ENCODE assay signal across 17 cellular contexts in genomic region chr20:43957392-43957791, GRCh38. TPM values are rescaled to one million over a fixed set of nuclear protein-coding genes. Genes with fewer than 3 reads are reported as not detected.
DNase-seq lines count a peak whose midpoint lies in the region; ATAC-seq, FAIRE-seq and TF ChIP-seq lines count a peak whose summit lies in the region.
"Had no signal": no experiment of that assay in that cellular context is flagged by ENCODE, and none has a peak within 500 bp of the region (broad histone marks: within the 10 kb centered on the region; RNA-seq: fewer than 3 reads in every experiment).

No MANE protein-coding gene starts in this region.

- peaks cover 93% of the 10 kb centered on the region for H3K4me1 Mint-ChIP-seq in activated naive CD4-positive, alpha-beta T cell treated with anti-CD3 and anti-CD28 coated beads, Interleukin-2, amount 50 U/mL, for 24 hours
- peaks cover 57 to 96% (median 93%) of the 10 kb centered on the region in 7 donors for H3K4me1 Mint-ChIP-seq in naive thymus-derived CD4-positive, alpha-beta T cell
- H3K4me1 Mint-ChIP-seq in mesothelial cell of epicardium, result peaks cover 6% of the 10 kb centered on the region

- H3K9me2 ChIP-seq in PC-9 (ENCODE audit: insufficient read depth), result no peaks in the 10 kb centered on the region

- H2AFZ ChIP-seq in PC-9 (no peak overlapping the region), HepG2 (ENCODE audit: low read length) (no peak overlapping the region)

- peak overlapping the region; percentile 26 for H3K4me3 Mint-ChIP-seq in activated naive CD4-positive, alpha-beta T cell treated with anti-CD3 and anti-CD28 coated beads, Interleukin-2, amount 50 U/mL, for 24 hours
- peak overlapping the region in 3 of 10 donors; percentile 15 to 74 (median 61) for H3K4me3 Mint-ChIP-seq in naive thymus-derived CD4-positive, alpha-beta T cell
- H3K4me3 Mint-ChIP-seq in mesothelial cell of epicardium, result no peak overlapping the region
- H3K4me3 Mint-ChIP-seq: CD8-positive, alpha-beta T cell had no signal

- H3K27me3 ChIP-seq in PC-9 (ENCODE audit: insufficient read depth, low read depth) (no peaks in the 10 kb centered on the region), HepG2 (ENCODE audit: control insufficient read depth in 1 of 2, insufficient read depth in 2 of 2, low read length in 2 of 2) (peaks cover 0 to 17% of the 10 kb centered on the region in 2 experiments; a peak in 2 of 5 replicates), colonic mucosa (no peaks in the 10 kb centered on the region)
- H3K27me3 ChIP-seq in naive thymus-derived CD4-positive, alpha-beta T cell (ENCODE audit: control insufficient read depth in 2 of 2, insufficient read depth in 2 of 2, low read length in 2 of 2), result peaks cover 0 to 2% of the 10 kb centered on the region in 2 donors
- H3K27me3 ChIP-seq: BLaER1, SJSA1 had no signal

- ATAC-seq in HepG2, result no peak
- no peak for ATAC-seq in naive thymus-derived CD4-positive, alpha-beta T cell
- ATAC-seq: CD8-positive, alpha-beta T cell had no signal

- H3F3A ChIP-seq in PC-9 (ENCODE audit: insufficient read depth, low read depth), result peaks cover 59% of the 10 kb centered on the region

- H3K36me3 ChIP-seq in PC-9 (ENCODE audit: low read depth) (peaks cover 41% of the 10 kb centered on the region), HepG2 (replicated peaks in 1 of 2; ENCODE audit: control insufficient read depth in 1 of 2, insufficient read depth in 2 of 2, low read length in 2 of 2) (no peaks in the 10 kb centered on the region), colonic mucosa (no peaks in the 10 kb centered on the region)
- H3K36me3 ChIP-seq in naive thymus-derived CD4-positive, alpha-beta T cell (ENCODE audit: control insufficient read depth in 2 of 3, insufficient read depth in 3 of 3, low read length in 3 of 3), result no peaks in the 10 kb centered on the region
- H3K36me3 ChIP-seq: BLaER1 had no signal

- in situ Hi-C loops in HepG2 (cut with HindIII; ENCODE audit: extremely low pct_ligation_motif_present, low pct_unique_long_range_greater_than_20kb), result no loop called here

- intact Hi-C loops in PC-9 (cut with micrococcal nuclease; ENCODE audit: unreplicated experiment), result no loop called here
- intact Hi-C loops in HepG2 (cut with micrococcal nuclease; ENCODE audit: unreplicated experiment), result no loop called here
- intact Hi-C loops in colonic mucosa (cut with DNase I), result loop anchor here (10.0 kb wide), 1 partner anchor 213 kb away; no protein-coding TSS in a partner anchor
- intact Hi-C loops in naive thymus-derived CD4-positive, alpha-beta T cell (cut with micrococcal nuclease), result loop anchor here in 1 of 2 donors (5.0 to 10.0 kb wide), 2 partner anchors 75 to 363 kb away; partner anchors contain the start of gene IFT52

- TF ChIP-seq POLR2A in HepG2 (IDR thresholded peaks at IDR 0.05; ENCODE audit: insufficient read depth in 1 of 2, low read depth in 2 of 2, low read length in 2 of 2), result no peak

- DNase-seq in activated naive CD4-positive, alpha-beta T cell (lab: John Stamatoyannopoulos, UW), result no peak
- peak in 1 of 2 experiments; percentile 74 for DNase-seq in PC-9
- DNase-seq in HepG2 (ENCODE audit: low spot score), result no peak
- no peak for DNase-seq in colonic mucosa
- no peak for DNase-seq in naive thymus-derived CD4-positive, alpha-beta T cell
- no peak for DNase-seq in mesothelial cell of epicardium (ENCODE audit: low spot score in 2 of 2, unreplicated experiment in 2 of 2)
- no peak for DNase-seq in hippocampal formation (lab: John Stamatoyannopoulos, UW)
- DNase-seq: Calu3; CD8-positive, alpha-beta T cell; DMS79 treated with DMSO at 0.1 percent for 48 hours; NCI-H1092 treated with DMSO at 0.1 percent for 48 hours; NCI-H146; NCI-H2227 treated with DMSO at 0.1 percent for 48 hours; NCI-H524 had no signal

- no peaks in the 10 kb centered on the region for H3K9me3 Mint-ChIP-seq in activated naive CD4-positive, alpha-beta T cell treated with anti-CD3 and anti-CD28 coated beads, Interleukin-2, amount 50 U/mL, for 24 hours
- H3K9me3 Mint-ChIP-seq in naive thymus-derived CD4-positive, alpha-beta T cell, result peaks cover 0 to 16% (median 4%) of the 10 kb centered on the region in 11 donors
- H3K9me3 Mint-ChIP-seq in mesothelial cell of epicardium, result no peaks in the 10 kb centered on the region

- TF ChIP-seq EP300 in HepG2 (IDR thresholded peaks at IDR 0.05; ENCODE audit: low read depth in 2 of 2, low read length in 2 of 2) (no peak), HepG2 (CRISPR knock-in tag; IDR thresholded peaks at IDR 0.05; ENCODE audit: borderline replicate concordance) (no peak)

- H3K27ac Mint-ChIP-seq in activated naive CD4-positive, alpha-beta T cell treated with anti-CD3 and anti-CD28 coated beads, Interleukin-2, amount 50 U/mL, for 24 hours, result peak overlapping the region; percentile 32
- peak overlapping the region in 4 of 9 donors; percentile 4 to 85 (median 63) for H3K27ac Mint-ChIP-seq in naive thymus-derived CD4-positive, alpha-beta T cell
- H3K27ac Mint-ChIP-seq in mesothelial cell of epicardium, result no peak overlapping the region

- 0 out of 2 replicates have a peak, but pooled peaks cover 8% of the 10 kb centered on the region for H3K9me3 ChIP-seq in PC-9 (ENCODE audit: insufficient read depth, low read depth)
- H3K9me3 ChIP-seq in HepG2 (ENCODE audit: low read length), result peaks cover 11% of the 10 kb centered on the region; the same call in 1 of the 2 replicates
- no peaks in the 10 kb centered on the region for H3K9me3 ChIP-seq in colonic mucosa
- no peaks in the 10 kb centered on the region for H3K9me3 ChIP-seq in naive thymus-derived CD4-positive, alpha-beta T cell (ENCODE audit: control insufficient read depth in 2 of 3, low read length in 3 of 3)
- H3K9me3 ChIP-seq: BLaER1, SJSA1 had no signal

- H3K4me2 ChIP-seq in PC-9, result peak overlapping the region; percentile 62
- H3K4me2 ChIP-seq in HepG2 (ENCODE audit: low read depth, low read length), result no peak overlapping the region

- no peaks in the 10 kb centered on the region for H3K27me3 Mint-ChIP-seq in activated naive CD4-positive, alpha-beta T cell treated with anti-CD3 and anti-CD28 coated beads, Interleukin-2, amount 50 U/mL, for 24 hours
- H3K27me3 Mint-ChIP-seq in naive thymus-derived CD4-positive, alpha-beta T cell, result peaks cover 0 to 45% (median 0%) of the 10 kb centered on the region in 5 donors
- no peaks in the 10 kb centered on the region for H3K27me3 Mint-ChIP-seq in mesothelial cell of epicardium (ENCODE audit: low read depth)

- H3K79me2 ChIP-seq in PC-9 (ENCODE audit: low read depth) (peaks cover 83% of the 10 kb centered on the region), HepG2 (ENCODE audit: insufficient read depth, low read length) (no peaks in the 10 kb centered on the region)

- POLR2A ChIA-PET in PC-9 (lab: Charles Lee; ENCODE audit: unreplicated experiment), result no interaction called here
- POLR2A ChIA-PET in HepG2 (lab: Yijun Ruan, JAX), result no interaction called here
- POLR2A ChIA-PET in naive thymus-derived CD4-positive, alpha-beta T cell (lab: Charles Lee), result interaction anchor here (1.9 kb wide), 1 partner anchor 18 kb away, joined by 5 read pairs; no protein-coding TSS in a partner anchor

- TF ChIP-seq RAD21 in HepG2 (CRISPR knock-in tag; IDR thresholded peaks at IDR 0.05), result no peak

- H3K4me1 ChIP-seq in PC-9 (replicated peaks; ENCODE audit: insufficient read depth), result peaks cover 63% of the 10 kb centered on the region
- H3K4me1 ChIP-seq in HepG2 (ENCODE audit: insufficient read depth, low read length), result peaks cover 26% of the 10 kb centered on the region
- no peaks in the 10 kb centered on the region for H3K4me1 ChIP-seq in colonic mucosa
- H3K4me1 ChIP-seq in naive thymus-derived CD4-positive, alpha-beta T cell (ENCODE audit: control insufficient read depth in 2 of 2, insufficient read depth in 2 of 2, low read length in 2 of 2), result peaks cover 72 to 81% of the 10 kb centered on the region in 2 donors

- 8% methylated on average over 3 of the region's 3 CpGs for WGBS in HepG2 (ENCODE audit: low lambda C conversion rate)

- TF ChIP-seq CTCF in PC-9 (conservative IDR thresholded peaks at IDR 0.05), result no peak
- TF ChIP-seq CTCF in HepG2 (CRISPR knock-in tag; IDR thresholded peaks at IDR 0.05), result no peak
- no peak for TF ChIP-seq CTCF in colonic mucosa (IDR thresholded peaks at IDR 0.05)
- TF ChIP-seq CTCF in mesothelial cell of epicardium (IDR thresholded peaks at IDR 0.05; ENCODE audit: unreplicated experiment), result no peak

- H3K4me3 ChIP-seq in PC-9 (peak overlapping the region; percentile 8; the same call in 1 of the 2 replicates), HepG2 (replicated peaks in 1 of 3; ENCODE audit: insufficient read depth in 1 of 3, low read depth in 2 of 3, low read length in 3 of 3) (no peak overlapping the region), colonic mucosa (no peak overlapping the region)
- H3K4me3 ChIP-seq in naive thymus-derived CD4-positive, alpha-beta T cell (ENCODE audit: low read length), result no peak overlapping the region
- H3K4me3 ChIP-seq: BLaER1, SJSA1 had no signal

- H3K27ac ChIP-seq in PC-9, result peak overlapping the region; percentile 97
- no peak overlapping the region for H3K27ac ChIP-seq in HepG2 (ENCODE audit: extremely low read length, insufficient read depth, low read length)
- H3K27ac ChIP-seq in colonic mucosa, result no peak overlapping the region
- no peak overlapping the region for H3K27ac ChIP-seq in naive thymus-derived CD4-positive, alpha-beta T cell (ENCODE audit: low read depth, low read length)
- H3K27ac ChIP-seq: BLaER1 had no signal

- CTCF ChIA-PET in PC-9 (lab: Charles Lee) (interaction anchor here (0.7 kb wide), 1 partner anchor 418 kb away, joined by 3 read pairs; no protein-coding TSS in a partner anchor), HepG2 (lab: Yijun Ruan, JAX; ENCODE audit: low intra/inter-chr PET ratio, low total read pairs) (no interaction called here)
- CTCF ChIA-PET in naive thymus-derived CD4-positive, alpha-beta T cell (lab: Charles Lee), result no interaction called here

- H4K20me1 ChIP-seq in PC-9 (ENCODE audit: insufficient read depth), result no peaks in the 10 kb centered on the region
- H4K20me1 ChIP-seq in HepG2 (ENCODE audit: insufficient read depth, low read length), result no peaks in the 10 kb centered on the region

- peaks cover 6% of the 10 kb centered on the region for H3K36me3 Mint-ChIP-seq in activated naive CD4-positive, alpha-beta T cell treated with anti-CD3 and anti-CD28 coated beads, Interleukin-2, amount 50 U/mL, for 24 hours
- H3K36me3 Mint-ChIP-seq in naive thymus-derived CD4-positive, alpha-beta T cell, result peaks cover 0 to 29% (median 4%) of the 10 kb centered on the region in 5 donors
- no peaks in the 10 kb centered on the region for H3K36me3 Mint-ChIP-seq in mesothelial cell of epicardium
- H3K36me3 Mint-ChIP-seq: CD8-positive, alpha-beta T cell had no signal

- no TSS peak for BruUV-seq in PC-9 (replicated peaks; lab: Mats Ljungman, UMichigan)
- no TSS peak for BruUV-seq in HepG2 (replicated peaks; lab: Mats Ljungman, UMichigan)

- FAIRE-seq in HepG2 (lab: Jason Lieb, UNC), result no peak

- H3K9ac ChIP-seq in HepG2 (ENCODE audit: insufficient read depth, low read depth, low read length), result no peak overlapping the region
- no peak overlapping the region for H3K9ac ChIP-seq in colonic mucosa (ENCODE audit: low read depth in 2 of 2, low read length in 2 of 2)
- H3K9ac ChIP-seq: BLaER1 had no signal

RNA-seq across cellular contexts. Expression of gene TOX2, which starts 42.7 kb away (rescaled TPM):
- total RNA-seq in PC-9 (2021), result 24.0 and 30.1 TPM in 2 replicates
- not detected in 2 replicates for total RNA-seq in HepG2 (2016; rRNA removed; fragmentation: Illumina TruSeq; extraction: Trizol)
- total RNA-seq in HepG2 (2016; cell fraction: cytosol; rRNA removed; fragmentation: Illumina TruSeq; extraction: Trizol; ENCODE audit: low read depth), result not detected in 2 replicates
- not detected in 2 replicates for total RNA-seq in HepG2 (2016; cell fraction: insoluble cytoplasmic fraction; rRNA removed; fragmentation: Illumina TruSeq; extraction: Trizol)
- not detected in 2 replicates for total RNA-seq in HepG2 (2016; cell fraction: membrane; rRNA removed; fragmentation: Illumina TruSeq; extraction: Trizol)
- not detected in 2 replicates for total RNA-seq in HepG2 (2016; cell fraction: nucleus; rRNA removed; fragmentation: Illumina TruSeq; extraction: Trizol)
- polyA plus RNA-seq in HepG2 (2011; rRNA removed), result not detected in 2 replicates
- not detected in 2 replicates for polyA plus RNA-seq in HepG2 (2011; cell fraction: cytosol; rRNA removed)
- not detected in 2 replicates for polyA plus RNA-seq in HepG2 (2011; cell fraction: nucleus; rRNA removed)
- not detected in 2 replicates for polyA plus RNA-seq in HepG2 (2012)
- polyA plus RNA-seq in HepG2 (2016; cell fraction: cytosol; fragmentation: Illumina TruSeq; extraction: Trizol; ENCODE audit: low read depth), result not detected in 2 replicates
- not detected in 2 replicates for polyA plus RNA-seq in HepG2 (2016; cell fraction: insoluble cytoplasmic fraction; fragmentation: Illumina TruSeq; extraction: Trizol; ENCODE audit: low read depth)
- not detected in 2 replicates for polyA plus RNA-seq in HepG2 (2016; cell fraction: membrane; fragmentation: Illumina TruSeq; extraction: Trizol; ENCODE audit: low read depth)
- not detected in 2 replicates for polyA plus RNA-seq in HepG2 (2016; cell fraction: nucleus; fragmentation: Illumina TruSeq; extraction: Trizol; ENCODE audit: insufficient read depth, low read depth)
- polyA minus RNA-seq in HepG2 (2011; rRNA and poly(A)+ RNA removed; ENCODE audit: low replicate concordance), result 0.40 TPM in 1 of 2 replicates, not detected in the other
- polyA minus RNA-seq in HepG2 (2011; cell fraction: cytosol; rRNA and poly(A)+ RNA removed), result not detected in 2 replicates
- not detected in 2 replicates for polyA minus RNA-seq in HepG2 (2011; cell fraction: nucleus; rRNA and poly(A)+ RNA removed)
- total RNA-seq in colonic mucosa, result 1 to 10 TPM; 4.0 to 6.1 TPM
- total RNA-seq in naive thymus-derived CD4-positive, alpha-beta T cell, result 1 to 10 TPM in 2 of 5 experiments, under 1 TPM in 3; 0.22 to 7.1 (median 0.96) TPM
- 1 to 10 TPM; 1.6 to 4.0 TPM for polyA plus RNA-seq in naive thymus-derived CD4-positive, alpha-beta T cell
- 0.64 to 0.94 TPM (median 0.70 TPM) in 3 replicates for total RNA-seq in mesothelial cell of epicardium
- total RNA-seq: Calu3 had no signal
